ENCODE assay signal across 8 cellular contexts in genomic region chr4:55947254-55947882, GRCh38. TPM values are rescaled to one million over a fixed set of nuclear protein-coding genes. Genes with fewer than 3 reads are reported as not detected.
DNase-seq lines count a peak whose midpoint lies in the region; ATAC-seq and TF ChIP-seq lines count a peak whose summit lies in the region.

No MANE protein-coding gene starts in this region.

- H3K4me3 ChIP-seq in GM06990 (replicated peaks; ENCODE audit: low read depth, low read length) = peak overlapping the region; percentile 83
- peak overlapping the region; percentile 67 for H3K4me3 ChIP-seq in HL-60 (replicated peaks; ENCODE audit: insufficient read depth, low read length)
- peak overlapping the region; percentile 12 to 66 for H3K4me3 ChIP-seq in left lung
- peak overlapping the region in 1 of 4 donors; percentile 66 for H3K4me3 ChIP-seq in transverse colon

- peak overlapping the region; percentile 94 for H3K27ac Mint-ChIP-seq in activated CD4-positive, alpha-beta memory T cell treated with anti-CD3 and anti-CD28 coated beads, Interleukin-2, amount 10 ng/mL, durations not matched to agents 7 days and 5 days

- H3K36me3 ChIP-seq in GM06990 (ENCODE audit: control insufficient read depth, insufficient read depth, low read length) (no peaks in the 10 kb centered on the region), left lung (peaks cover 0 to 4% of the 10 kb centered on the region in 2 donors), transverse colon (no peaks in the 10 kb centered on the region)

- POLR2A ChIA-PET in activated CD4-positive, alpha-beta memory T cell treated with anti-CD3 and anti-CD28 coated beads, Interleukin-2, amount 10 ng/mL, durations not matched to agents 7 days and 5 days (lab: Charles Lee) = interaction anchor here (0.7 to 3.4 kb wide), 10 partner anchors 47 to 1031 kb away, joined by 3 to 27 read pairs (median 8); partner anchors contain the start of genes AASDH, EXOC1, NOA1 and PAICS

- H3K27ac ChIP-seq in HL-60 (replicated peaks) (peak overlapping the region; percentile 97), left lung (peak overlapping the region; percentile 95 to 100), transverse colon (peak overlapping the region; percentile 84 to 94 (median 90))

- ATAC-seq in GM21390 (IDR thresholded peaks at IDR 0.05; ENCODE audit: unreplicated experiment) (peak; percentile 27), left lung (no peak), left lobe of liver (no peak)

- CTCF ChIA-PET in activated CD4-positive, alpha-beta memory T cell treated with anti-CD3 and anti-CD28 coated beads, Interleukin-2, amount 10 ng/mL, durations not matched to agents 7 days and 5 days (lab: Charles Lee) = interaction anchor here (0.7 to 2.8 kb wide), 17 partner anchors 7 to 1031 kb away, joined by 3 to 24 read pairs (median 8); partner anchors contain the start of genes AASDH, EXOC1, NOA1 and PAICS

- TF ChIP-seq POLR2A in transverse colon (IDR thresholded peaks at IDR 0.05) = no peak

- peak; percentile 72 for DNase-seq in GM06990 (ENCODE audit: extremely low read depth, insufficient read length)
- DNase-seq in HL-60 (ENCODE audit: low read depth in 1 of 2, low spot score in 1 of 2) = peak; percentile 10 to 76
- DNase-seq in activated CD4-positive, alpha-beta memory T cell treated with anti-CD3 and anti-CD28 coated beads, Interleukin-2, amount 10 ng/mL, durations not matched to agents 7 days and 5 days = no peak
- DNase-seq in left lung = no peak
- peak; percentile 13 for DNase-seq in transverse colon
- no peak for DNase-seq in left lobe of liver (ENCODE audit: low spot score)
- no peak for DNase-seq in GOT3 (lab: John Stamatoyannopoulos, UW)

- H3K9me3 ChIP-seq in left lung = no peaks in the 10 kb centered on the region
- no peaks in the 10 kb centered on the region for H3K9me3 ChIP-seq in transverse colon

- peaks cover 43% of the 10 kb centered on the region for H3K4me1 Mint-ChIP-seq in activated CD4-positive, alpha-beta memory T cell treated with anti-CD3 and anti-CD28 coated beads, Interleukin-2, amount 10 ng/mL, durations not matched to agents 7 days and 5 days

- H3K27me3 ChIP-seq in GM06990 (replicated peaks; ENCODE audit: control insufficient read depth, insufficient read depth, low read length) (no peaks in the 10 kb centered on the region), HL-60 (ENCODE audit: insufficient read depth, poor library complexity, severe bottlenecking) (no peaks in the 10 kb centered on the region), left lung (no peaks in the 10 kb centered on the region), transverse colon (no peaks in the 10 kb centered on the region)

- peak overlapping the region; percentile 78 for H3K4me3 Mint-ChIP-seq in activated CD4-positive, alpha-beta memory T cell treated with anti-CD3 and anti-CD28 coated beads, Interleukin-2, amount 10 ng/mL, durations not matched to agents 7 days and 5 days

- in situ Hi-C loops in transverse colon (cut with MboI; ENCODE audit: low pct_ligation_motif_present in 1 of 4, low pct_unique_long_range_greater_than_20kb in 1 of 4, low sequenced_read_pairs in 3 of 4) = loop anchor here in 3 of 4 donors (25.0 kb wide), 1 partner anchor 365 kb away; no protein-coding TSS in a partner anchor

- peaks cover 9% of the 10 kb centered on the region for H3K36me3 Mint-ChIP-seq in activated CD4-positive, alpha-beta memory T cell treated with anti-CD3 and anti-CD28 coated beads, Interleukin-2, amount 10 ng/mL, durations not matched to agents 7 days and 5 days (ENCODE audit: low read depth)

- intact Hi-C loops in left lung (cut with DNase I) = loop anchor here in 1 of 2 donors (10.0 kb wide), 1 partner anchor 357 kb away; no protein-coding TSS in a partner anchor
- intact Hi-C loops in transverse colon (cut with DNase I; ENCODE audit: low total_unique reads) = no loop called here

- TF ChIP-seq EP300 in transverse colon (IDR thresholded peaks at IDR 0.05; ENCODE audit: low read depth) = no peak

- H3K27me3 Mint-ChIP-seq in activated CD4-positive, alpha-beta memory T cell treated with anti-CD3 and anti-CD28 coated beads, Interleukin-2, amount 10 ng/mL, durations not matched to agents 7 days and 5 days = no peaks in the 10 kb centered on the region

- 32 to 50% methylated on average over 2 to 6 of the region's 6 CpGs for WGBS in transverse colon (ENCODE audit: low coverage in 1 of 2), 2 donors

- TF ChIP-seq CTCF in GM06990 (IDR thresholded peaks at IDR 0.05; ENCODE audit: insufficient read depth, low read length, poor library complexity, severe bottlenecking) = no peak
- TF ChIP-seq CTCF in HL-60 (IDR thresholded peaks at IDR 0.05; ENCODE audit: insufficient read depth, low read length) = no peak
- no peak for TF ChIP-seq CTCF in left lung (IDR thresholded peaks at IDR 0.05)
- no peak for TF ChIP-seq CTCF in transverse colon (IDR thresholded peaks at IDR 0.05)

- H3K9me3 Mint-ChIP-seq in activated CD4-positive, alpha-beta memory T cell treated with anti-CD3 and anti-CD28 coated beads, Interleukin-2, amount 10 ng/mL, durations not matched to agents 7 days and 5 days = peaks cover 7% of the 10 kb centered on the region

- H3K4me1 ChIP-seq in left lung = peaks cover 4 to 28% of the 10 kb centered on the region in 2 donors
- peaks cover 8 to 27% (median 19%) of the 10 kb centered on the region in 4 donors for H3K4me1 ChIP-seq in transverse colon

RNA-seq across cellular contexts. Expression of gene CEP135, which starts 1.4 kb away (rescaled TPM):
- 10 to 100 TPM; 18.0 to 18.8 TPM for total RNA-seq in activated CD4-positive, alpha-beta memory T cell treated with anti-CD3 and anti-CD28 coated beads, Interleukin-2, amount 10 ng/mL, durations not matched to agents 7 days and 5 days
- total RNA-seq in left lung (10 to 100 TPM in 1 of 2 donors, 1 to 10 TPM in 1; 6.4 to 10.4 TPM), transverse colon (10 to 100 TPM in 2 of 4 donors, 1 to 10 TPM in 2; 4.5 to 18.0 (median 9.9) TPM), left lobe of liver (0.81 TPM)

Comparison
In these comparisons a context has a peak if more than half of its experiments do, and no peak if none do; other contexts are left out.
1. DNase-seq: peak in GM06990 (single experiment), HL-60 (2 of 2) and transverse colon (single experiment); none in activated CD4-positive, alpha-beta memory T cell treated with anti-CD3 and anti-CD28 coated beads, Interleukin-2, amount 10 ng/mL, durations not matched to agents 7 days and 5 days (single experiment), left lung (0 of 2), left lobe of liver (single experiment) and GOT3 (single experiment).
2. Peak in every context shown above with its lines, with median percentiles within 50 percentile points of each other: H3K27ac ChIP-seq.